In genomic region chr6:35511183-35511941, GRCh38 we compare ENCODE assay signal across 1 cellular context.
TF ChIP-seq lines count a peak whose summit lies in the region.

No MANE protein-coding gene starts in this region.

TF ChIP-seq in SK-N-SH, 30 proteins besides CTCF, POLR2A, EP300 and RAD21 (continued from another document):
- TF ChIP-seq IRF3 (IDR thresholded peaks at IDR 0.05; ENCODE audit: low read depth, low read length) (no peak), ZBTB33 (IDR thresholded peaks at IDR 0.05; ENCODE audit: borderline replicate concordance, low read depth) (no peak), ELF1 (IDR thresholded peaks at IDR 0.05) (no peak), RFX5 (IDR thresholded peaks at IDR 0.05; ENCODE audit: low read length) (no peak), FOXJ3 (CRISPR knock-in tag; IDR thresholded peaks at IDR 0.05) (no peak), RXRA (IDR thresholded peaks at IDR 0.05; ENCODE audit: borderline replicate concordance, low read depth) (no peak), GABPA (IDR thresholded peaks at IDR 0.05; ENCODE audit: low read depth) (no peak), REST (IDR thresholded peaks at IDR 0.05; ENCODE audit: low read depth, low read length) (no peak)
